ENCODE assay signal across 8 cellular contexts in the genomic region with DNA sequence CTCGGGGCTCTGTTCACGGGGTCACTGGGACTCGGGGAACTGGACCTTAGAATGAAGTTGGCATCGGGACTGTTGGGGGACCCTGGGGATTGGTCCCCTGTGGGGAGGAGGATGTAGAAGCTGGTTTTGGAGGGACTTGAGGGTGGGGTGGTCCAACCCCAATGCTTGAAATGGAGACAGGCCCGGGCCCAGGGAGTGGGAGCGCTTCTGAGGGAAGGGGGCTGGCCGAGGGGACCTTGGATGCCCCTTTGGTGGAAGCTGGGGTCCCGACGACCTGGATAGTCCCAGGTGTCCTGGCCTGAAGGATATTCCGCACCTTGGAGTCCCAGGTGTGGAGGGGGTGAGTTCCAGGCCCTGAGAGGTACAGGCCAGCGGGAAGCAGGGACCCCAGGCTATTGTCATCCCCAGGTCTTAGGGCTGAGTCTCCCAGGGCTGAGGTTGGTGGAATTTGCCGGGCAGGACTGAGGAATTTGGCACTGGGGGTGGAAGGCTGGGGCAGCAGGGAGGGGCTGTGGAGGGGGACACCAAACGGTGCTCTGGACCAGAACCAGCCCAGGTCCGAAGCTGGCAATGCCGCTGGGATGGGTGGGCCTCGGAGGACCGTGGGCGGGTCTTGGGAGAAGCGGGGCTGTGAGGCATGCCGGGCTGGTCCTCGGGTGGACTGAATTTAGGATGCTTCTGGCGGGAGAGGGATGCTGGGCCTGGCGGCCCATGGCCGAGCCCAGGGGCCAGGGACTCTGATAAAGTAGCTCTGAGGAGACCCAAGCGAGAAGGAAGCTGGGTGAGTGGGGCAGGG. TPM values are rescaled to one million over a fixed set of nuclear protein-coding genes. Genes with fewer than 3 reads are reported as not detected.
DNase-seq lines count a peak whose midpoint lies in the region; ATAC-seq and TF ChIP-seq lines count a peak whose summit lies in the region.

No MANE protein-coding gene starts in this region.

- 21% methylated on average over 13 to 25 of the region's 25 CpGs for WGBS in endodermal cell (ENCODE audit: insufficient coverage in 1 of 2, insufficient read length in 1 of 2), 2 experiments
- WGBS in psoas muscle, 3 donors = 32 to 41% (median 39%) methylated on average over 25 of the region's 25 CpGs

- H3K9ac ChIP-seq in endodermal cell (ENCODE audit: extremely low read depth, low read length, poor library complexity, severe bottlenecking) = peak overlapping the region; percentile 77

- H3K36me3 ChIP-seq in endodermal cell (ENCODE audit: control insufficient read depth, insufficient read depth, low read length) (peaks cover 30% of the 10 kb centered on the region), psoas muscle (ENCODE audit: insufficient read depth in 1 of 2, low read depth in 1 of 2) (peaks cover 6 to 38% of the 10 kb centered on the region in 2 donors)

- no peaks in the 10 kb centered on the region for H3K9me3 Mint-ChIP-seq in endodermal cell

- no peaks in the 10 kb centered on the region for H3K27me3 ChIP-seq in endodermal cell (ENCODE audit: control insufficient read depth, insufficient read depth, low read length, poor library complexity, severe bottlenecking)
- H3K27me3 ChIP-seq in psoas muscle (ENCODE audit: insufficient read depth in 3 of 3, low read length in 2 of 3) = no peaks in the 10 kb centered on the region

- intact Hi-C loops in psoas muscle (cut with DNase I) = no loop called here

- H3K4me1 ChIP-seq in endodermal cell (ENCODE audit: control insufficient read depth, insufficient read depth, low read length) = no peaks in the 10 kb centered on the region
- H3K4me1 ChIP-seq in psoas muscle = peaks cover 4% of the 10 kb centered on the region

- TF ChIP-seq CTCF in endodermal cell (conservative IDR thresholded peaks at IDR 0.05) (no peak), psoas muscle (IDR thresholded peaks at IDR 0.05) (no peak)

- H3K36me3 Mint-ChIP-seq in endodermal cell (ENCODE audit: low read depth) = peaks cover 23% of the 10 kb centered on the region

- no peak overlapping the region for H3K4me3 Mint-ChIP-seq in endodermal cell

- no peaks in the 10 kb centered on the region for H3K9me3 ChIP-seq in endodermal cell (ENCODE audit: control insufficient read depth, low read length)
- no peaks in the 10 kb centered on the region for H3K9me3 ChIP-seq in psoas muscle

- DNase-seq in ELR (ENCODE audit: low read depth) (peak; percentile 40), endodermal cell (peak; percentile 71), psoas muscle (no peak), NCI-H774 (lab: John Stamatoyannopoulos, UW) (no peak), dermis blood vessel endothelial cell (no peak)
- no peak for DNase-seq in activated CD4-positive, CD25-positive, alpha-beta regulatory T cell (lab: John Stamatoyannopoulos, UW)
- no peak for DNase-seq in stimulated activated CD4-positive, alpha-beta T cell treated with anti-CD3 and anti-CD28 coated beads, Interleukin-12 subunit alpha, Interleukin-12 subunit beta, amount 100 ng/mL, for 4 hours

- H3K27me3 Mint-ChIP-seq in endodermal cell (ENCODE audit: insufficient read depth) = no peaks in the 10 kb centered on the region

- ATAC-seq in psoas muscle = no peak

- peak overlapping the region; percentile 94 for H3K27ac Mint-ChIP-seq in endodermal cell

- peak overlapping the region; percentile 90 for H3K4me3 ChIP-seq in endodermal cell (ENCODE audit: low read length)
- H3K4me3 ChIP-seq in psoas muscle = peak overlapping the region; percentile 91

- H3K4me1 Mint-ChIP-seq in endodermal cell = peaks cover 10% of the 10 kb centered on the region

- H3K27ac ChIP-seq in endodermal cell (ENCODE audit: low read depth, low read length) (peak overlapping the region; percentile 71), psoas muscle (no peak overlapping the region)

TF ChIP-seq in PFSK-1, 5 proteins besides CTCF, POLR2A, EP300 and RAD21:
- TF ChIP-seq FOXP2 (optimal IDR thresholded peaks at IDR 0.05; ENCODE audit: borderline replicate concordance, extremely low read depth, extremely low read length, insufficient read depth) (no peak), POLR2AphosphoS5 (IDR thresholded peaks at IDR 0.05; ENCODE audit: low read depth, low read length) (0 out of 2 replicates have a peak, but pooled peaks have one; percentile 27)

RNA-seq across cellular contexts. Expression of gene HDGFL2, which starts 1.8 kb away (rescaled TPM):
- polyA plus RNA-seq in PFSK-1 (2012; ENCODE audit: insufficient read length, low read depth) = 204 TPM
- total RNA-seq in endodermal cell = 100 to 1,000 TPM; 117 TPM
- polyA plus RNA-seq in endodermal cell (2013, experiment 1 of 2) = 91.6 TPM
- 89.8 TPM for polyA plus RNA-seq in endodermal cell (2013, experiment 2 of 2)
- 10 to 100 TPM; 32.3 to 47.7 (median 39.5) TPM for total RNA-seq in psoas muscle
- 10 to 100 TPM; 33.4 to 56.4 (median 51.3) TPM for polyA plus RNA-seq in psoas muscle
- total RNA-seq in dermis blood vessel endothelial cell = 49.7 and 65.1 TPM in 2 replicates

RNA-seq across cellular contexts. Expression of gene UBXN6, which starts 16.3 kb away (rescaled TPM):
- polyA plus RNA-seq in PFSK-1 (2012; ENCODE audit: insufficient read length, low read depth) = 152 TPM
- 10 to 100 TPM; 31.2 to 36.9 TPM for total RNA-seq in endodermal cell
- polyA plus RNA-seq in endodermal cell (2013, experiment 1 of 2) = 37.4 TPM
- 37.1 TPM for polyA plus RNA-seq in endodermal cell (2013, experiment 2 of 2)
- total RNA-seq in psoas muscle = 100 to 1,000 TPM; 120 to 170 (median 132) TPM
- 100 to 1,000 TPM; 110 to 274 (median 191) TPM for polyA plus RNA-seq in psoas muscle
- total RNA-seq in dermis blood vessel endothelial cell = 80.7 and 96.5 TPM in 2 replicates

RNA-seq across cellular contexts. Expression of gene PLIN4, which starts 44.4 kb away (rescaled TPM):
- polyA plus RNA-seq in PFSK-1 (2012; ENCODE audit: insufficient read length, low read depth) = 6.0 TPM
- total RNA-seq in endodermal cell = under 1 TPM; 0.33 to 0.66 TPM
- 0.18 TPM for polyA plus RNA-seq in endodermal cell (2013, experiment 1 of 2)
- polyA plus RNA-seq in endodermal cell (2013, experiment 2 of 2) = 0.12 TPM
- total RNA-seq in psoas muscle = 100 to 1,000 TPM; 115 to 309 (median 183) TPM
- 10 to 100 TPM; 29.0 to 97.8 (median 50.4) TPM for polyA plus RNA-seq in psoas muscle
- 1.1 and 1.5 TPM in 2 replicates for total RNA-seq in dermis blood vessel endothelial cell

Comparison
In these comparisons a context has a peak if more than half of its experiments do, and no peak if none do; other contexts are left out.
1. DNase-seq: peak in ELR (single experiment) and endodermal cell (single experiment); none in psoas muscle (0 of 2), NCI-H774 (single experiment), activated CD4-positive, CD25-positive, alpha-beta regulatory T cell (0 of 4), dermis blood vessel endothelial cell (single experiment) and stimulated activated CD4-positive, alpha-beta T cell treated with anti-CD3 and anti-CD28 coated beads, Interleukin-12 subunit alpha, Interleukin-12 subunit beta, amount 100 ng/mL, for 4 hours (single experiment).
2. RNA of gene PLIN4, which starts 44.4 kb away (total RNA-seq): 115 to 309 TPM in psoas muscle; 1.1 to 1.5 TPM in dermis blood vessel endothelial cell and 0.33 to 0.66 TPM in endodermal cell; every median in the first group is over 10 times any median in the second.